ENCODE assay signal across 13 cellular contexts in genomic region chr1:203521071-203521794, GRCh38. TPM values are rescaled to one million over a fixed set of nuclear protein-coding genes. Genes with fewer than 3 reads are reported as not detected.
DNase-seq lines count a peak whose midpoint lies in the region; TF ChIP-seq lines count a peak whose summit lies in the region.
"Had no signal": no experiment of that assay in that cellular context is flagged by ENCODE, and none has a peak within 500 bp of the region (broad histone marks: within the 10 kb centered on the region; RNA-seq: fewer than 3 reads in every experiment).

No MANE protein-coding gene starts in this region.

- H3K9me3 ChIP-seq in fibroblast of lung (ENCODE audit: control insufficient read depth, insufficient read depth, low read depth, low read length) = no peaks in the 10 kb centered on the region

- H3K27ac Mint-ChIP-seq in progenitor cell of endocrine pancreas = peak overlapping the region; percentile 86
- H3K27ac Mint-ChIP-seq in nephron progenitor cell = no peak overlapping the region
- H3K27ac Mint-ChIP-seq: activated naive CD8-positive, alpha-beta T cell had no signal

- H4K20me1 ChIP-seq in fibroblast of lung (ENCODE audit: control insufficient read depth, extremely low read depth, insufficient read depth, low read length) = no peaks in the 10 kb centered on the region

- TF ChIP-seq CTCF in fibroblast of lung (conservative IDR thresholded peaks at IDR 0.05 in 1 of 2, IDR thresholded peaks at IDR 0.05 in 1 of 2; ENCODE audit: low read depth in 1 of 2, low read length in 2 of 2) (no peak), progenitor cell of endocrine pancreas (IDR thresholded peaks at IDR 0.05; ENCODE audit: unreplicated experiment) (no peak), nephron progenitor cell (IDR thresholded peaks at IDR 0.05) (no peak)

- no peak overlapping the region for H3K4me3 Mint-ChIP-seq in progenitor cell of endocrine pancreas (ENCODE audit: low read depth)
- no peak overlapping the region for H3K4me3 Mint-ChIP-seq in nephron progenitor cell
- H3K4me3 Mint-ChIP-seq: activated naive CD8-positive, alpha-beta T cell had no signal

- no peak overlapping the region for H3K4me2 ChIP-seq in fibroblast of lung (ENCODE audit: extremely low read depth, insufficient read depth, low read length)

- peak overlapping the region; percentile 66 for H3K27ac ChIP-seq in fibroblast of lung (ENCODE audit: insufficient read depth, low read length)
- H3K27ac ChIP-seq: 22Rv1 had no signal

- H3K27me3 ChIP-seq in fibroblast of lung (ENCODE audit: control insufficient read depth, insufficient read depth, low read length) = no peaks in the 10 kb centered on the region

- H3K9ac ChIP-seq in fibroblast of lung (ENCODE audit: insufficient read depth, low read length) = no peak overlapping the region

- H3K4me1 Mint-ChIP-seq in progenitor cell of endocrine pancreas (ENCODE audit: low read depth) = peaks cover 18% of the 10 kb centered on the region
- H3K4me1 Mint-ChIP-seq in nephron progenitor cell = peaks cover 70% of the 10 kb centered on the region

- H3K79me2 ChIP-seq in fibroblast of lung (ENCODE audit: control insufficient read depth, insufficient read depth, low read length) = no peaks in the 10 kb centered on the region

- no peaks in the 10 kb centered on the region for H3K36me3 ChIP-seq in fibroblast of lung (ENCODE audit: control insufficient read depth, insufficient read depth, low read length)

- no peak overlapping the region for H2AFZ ChIP-seq in fibroblast of lung (ENCODE audit: low read length)

- H3K9me3 Mint-ChIP-seq in progenitor cell of endocrine pancreas (ENCODE audit: low read depth) (no peaks in the 10 kb centered on the region), nephron progenitor cell (no peaks in the 10 kb centered on the region)

- peaks cover 18% of the 10 kb centered on the region for H3K4me1 ChIP-seq in fibroblast of lung (ENCODE audit: control insufficient read depth, extremely low read depth, insufficient read depth, low read length)

- no peaks in the 10 kb centered on the region for H3K36me3 Mint-ChIP-seq in progenitor cell of endocrine pancreas (ENCODE audit: insufficient read depth)
- H3K36me3 Mint-ChIP-seq in nephron progenitor cell (ENCODE audit: low read depth) = no peaks in the 10 kb centered on the region
- H3K36me3 Mint-ChIP-seq: activated naive CD8-positive, alpha-beta T cell had no signal

- peak; percentile 17 for DNase-seq in DMS79 treated with DMSO at 0.1 percent for 48 hours (lab: John Stamatoyannopoulos, UW)
- DNase-seq in DMS79 (lab: John Stamatoyannopoulos, UW) = no peak
- peak; percentile 14 for DNase-seq in NCI-H146 treated with DMSO at 0.1 percent for 48 hours (lab: John Stamatoyannopoulos, UW; ENCODE audit: unreplicated experiment)
- DNase-seq in fibroblast of lung (ENCODE audit: low read depth in 2 of 2) = no peak
- no peak for DNase-seq in progenitor cell of endocrine pancreas (ENCODE audit: low spot score, unreplicated experiment)
- no peak for DNase-seq in SHP77 treated with DMSO at 0.1 percent for 48 hours (lab: John Stamatoyannopoulos, UW)
- DNase-seq in nephron progenitor cell = no peak
- no peak for DNase-seq in kidney glomerular epithelial cell (lab: John Stamatoyannopoulos, UW)
- DNase-seq: activated CD8-positive, alpha-beta memory T cell treated with anti-CD3 and anti-CD28 coated beads, Interleukin-2, amount 50 U/mL, for 4 hours had no signal

- H3K27me3 Mint-ChIP-seq in progenitor cell of endocrine pancreas = peaks cover 26% of the 10 kb centered on the region
- peaks cover 68% of the 10 kb centered on the region for H3K27me3 Mint-ChIP-seq in nephron progenitor cell (ENCODE audit: low read depth, poor library complexity)
- H3K27me3 Mint-ChIP-seq: activated naive CD8-positive, alpha-beta T cell had no signal

- H3K4me3 ChIP-seq in fibroblast of lung (replicated peaks in 1 of 4; ENCODE audit: control extremely low read depth in 1 of 4, insufficient read depth in 1 of 4, low read depth in 3 of 4, low read length in 4 of 4) = no peak overlapping the region

RNA-seq across cellular contexts. Expression of gene OPTC, which starts 27.3 kb away (rescaled TPM):
- total RNA-seq in fibroblast of lung (not detected in 2 replicates), progenitor cell of endocrine pancreas (not detected in 2 replicates)
- not detected in 2 replicates for polyA plus RNA-seq in fibroblast of lung
- polyA plus RNA-seq in fibroblast of lung (2012) = not detected in 2 replicates
- not detected in 2 replicates for polyA minus RNA-seq in fibroblast of lung (ENCODE audit: low replicate concordance)
- total RNA-seq: skeletal muscle tissue, temporal lobe had no signal

RNA-seq across cellular contexts. Expression of gene PRELP, which starts 45.6 kb away (rescaled TPM):
- total RNA-seq in fibroblast of lung = 4.5 and 4.9 TPM in 2 replicates
- polyA plus RNA-seq in fibroblast of lung = 2.8 and 13.9 TPM in 2 replicates
- 5.7 and 39.6 TPM in 2 replicates for polyA plus RNA-seq in fibroblast of lung (2012)
- polyA minus RNA-seq in fibroblast of lung (ENCODE audit: low replicate concordance) = 5.6 and 37.3 TPM in 2 replicates
- total RNA-seq in progenitor cell of endocrine pancreas = 0.04 and 0.14 TPM in 2 replicates

Comparison
In these comparisons a context has a peak if more than half of its experiments do, and no peak if none do; other contexts are left out.
1. DNase-seq: peak in DMS79 treated with DMSO at 0.1 percent for 48 hours (single experiment) and NCI-H146 treated with DMSO at 0.1 percent for 48 hours (single experiment); none in DMS79 (single experiment), fibroblast of lung (0 of 2), progenitor cell of endocrine pancreas (single experiment), SHP77 treated with DMSO at 0.1 percent for 48 hours (single experiment), nephron progenitor cell (single experiment) and kidney glomerular epithelial cell (single experiment).